1 cellular context compared by ENCODE assay signal in genomic region chr2:29114841-29115609, GRCh38.
TF ChIP-seq lines count a peak whose summit lies in the region.

Gene CLIP4, plus strand, starts transcription at chr2:29115415. Its CDS starts 5,974 bp downstream, at chr2:29121389.

TF ChIP-seq in HCT116, 20 proteins besides CTCF, POLR2A, EP300 and RAD21 (continued from another document):
- no peak for TF ChIP-seq ZBTB33 (IDR thresholded peaks at IDR 0.05; ENCODE audit: extremely low read depth, insufficient replicate concordance, low read length)
- peak; percentile 23; the same call in 1 of the 2 replicates for TF ChIP-seq POLR2AphosphoS5 (IDR thresholded peaks at IDR 0.05; ENCODE audit: low read depth, low read length)
